Comparison of ENCODE assay signal across 26 cellular contexts in the genomic region with DNA sequence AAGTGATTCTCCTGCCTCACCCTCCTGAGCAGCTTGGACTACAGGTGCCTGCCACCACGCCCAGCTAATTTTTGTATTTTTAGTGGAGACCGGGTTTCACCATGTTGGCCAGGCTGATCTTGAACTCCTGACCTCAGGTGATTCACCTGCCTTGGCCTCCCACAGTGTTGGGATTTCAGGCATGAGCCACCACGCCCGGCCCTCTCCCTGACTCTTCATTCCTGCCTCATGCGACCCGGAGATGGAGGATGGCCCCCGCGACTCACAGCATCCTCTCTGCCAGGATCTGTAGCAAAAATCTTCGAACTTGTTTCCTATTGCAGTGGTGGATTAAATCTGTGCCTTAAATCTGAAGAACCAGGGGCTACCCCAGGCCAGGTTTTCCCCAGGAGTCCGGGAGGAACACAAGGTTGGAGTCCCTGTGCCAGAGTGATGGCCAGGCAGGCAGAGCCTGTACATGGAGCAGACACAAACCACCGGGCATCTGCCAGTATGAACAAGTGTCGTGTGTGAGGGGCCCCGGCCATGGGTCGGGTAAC. TPM values are rescaled to one million over a fixed set of nuclear protein-coding genes. Genes with fewer than 3 reads are reported as not detected.
"Had no signal": no experiment of that assay in that cellular context is flagged by ENCODE, and none has a peak within 500 bp of the region (broad histone marks: within the 10 kb centered on the region; RNA-seq: fewer than 3 reads in every experiment).

No MANE protein-coding gene starts in this region.

- ATAC-seq: activated CD4-positive, alpha-beta T cell treated with anti-CD3 and anti-CD28 coated beads for 36 hours; activated CD4-positive, CD25-positive, alpha-beta regulatory T cell treated with anti-CD3 and anti-CD28 coated beads, Interleukin-2, amount 50 U/mL, for 24 hours; activated T-cell treated with anti-CD3 and anti-CD28 coated beads, Interleukin-2, amount 50 U/mL, for 4 hours; Panc1 had no signal

- H3K36me3 ChIP-seq: brain microvascular endothelial cell, SJSA1 had no signal

- H3K27ac ChIP-seq: brain microvascular endothelial cell, SJSA1 had no signal

- H3K9me3 ChIP-seq: SJSA1, SK-N-SH had no signal

- H3K4me3 ChIP-seq: SJSA1 had no signal

- H3K4me1 ChIP-seq: SJSA1 had no signal

- DNase-seq: activated CD4-positive, alpha-beta memory T cell treated with anti-CD3 and anti-CD28 coated beads for 36 hours; activated CD4-positive, alpha-beta T cell treated with anti-CD3 and anti-CD28 coated beads for 36 hours; activated CD4-positive, alpha-beta T cell treated with anti-CD3 and anti-CD28 coated beads, Interleukin-2, amount 10 ng/mL, durations not matched to agents 7 days and 5 days; activated CD8-positive, alpha-beta memory T cell treated with anti-CD3 and anti-CD28 coated beads, Interleukin-2, amount 50 U/mL, for 4 hours; activated gamma-delta T cell treated with Interleukin-2 at 50 U/mL for 16 hours; activated naive CD4-positive, alpha-beta T cell treated with anti-CD3 and anti-CD28 coated beads, Interleukin-2, amount 10 ng/mL, durations not matched to agents 7 days and 5 days; activated naive CD8-positive, alpha-beta T cell treated with anti-CD3 and anti-CD28 coated beads for 36 hours; activated T-cell treated with anti-CD3 and anti-CD28 coated beads for 4 hours; activated T-cell treated with anti-CD3 and anti-CD28 coated beads, Interleukin-2, amount 50 U/mL, for 4 hours; amniotic stem cell; brain microvascular endothelial cell; Karpas-422; KBM-7; NCI-H1105 treated with DMSO at 0.1 percent for 48 hours; NCI-H1436; NCI-H1694; NCI-H1930; NCI-H2081 treated with DMSO at 0.1 percent for 48 hours; NCI-H345; NCI-H524 treated with DMSO at 0.1 percent for 48 hours; SHP77 treated with DMSO at 0.1 percent for 48 hours; SK-N-SH had no signal

RNA-seq across cellular contexts. Expression of a gene that starts 11.5 kb away (rescaled TPM):
- total RNA-seq: RPMI7951, SJSA1 had no signal
